In genomic region chr14:23196487-23196886, GRCh38 we compare ENCODE assay signal across 6 cellular contexts. TPM values are rescaled to one million over a fixed set of nuclear protein-coding genes. Genes with fewer than 3 reads are reported as not detected.
"Had no signal": no experiment of that assay in that cellular context is flagged by ENCODE, and none has a peak within 500 bp of the region (broad histone marks: within the 10 kb centered on the region; RNA-seq: fewer than 3 reads in every experiment).

No MANE protein-coding gene starts in this region.

RNA-seq across cellular contexts. Expression of gene RNF212B, which starts 41.2 kb away (rescaled TPM):
- total RNA-seq: M059J, PC-3, Peyer's patch, Right ventricle myocardium superior, SJSA1 had no signal
- polyA plus RNA-seq: SK-N-SH had no signal
